Comparison of ENCODE assay signal across 9 cellular contexts in the genomic region with DNA sequence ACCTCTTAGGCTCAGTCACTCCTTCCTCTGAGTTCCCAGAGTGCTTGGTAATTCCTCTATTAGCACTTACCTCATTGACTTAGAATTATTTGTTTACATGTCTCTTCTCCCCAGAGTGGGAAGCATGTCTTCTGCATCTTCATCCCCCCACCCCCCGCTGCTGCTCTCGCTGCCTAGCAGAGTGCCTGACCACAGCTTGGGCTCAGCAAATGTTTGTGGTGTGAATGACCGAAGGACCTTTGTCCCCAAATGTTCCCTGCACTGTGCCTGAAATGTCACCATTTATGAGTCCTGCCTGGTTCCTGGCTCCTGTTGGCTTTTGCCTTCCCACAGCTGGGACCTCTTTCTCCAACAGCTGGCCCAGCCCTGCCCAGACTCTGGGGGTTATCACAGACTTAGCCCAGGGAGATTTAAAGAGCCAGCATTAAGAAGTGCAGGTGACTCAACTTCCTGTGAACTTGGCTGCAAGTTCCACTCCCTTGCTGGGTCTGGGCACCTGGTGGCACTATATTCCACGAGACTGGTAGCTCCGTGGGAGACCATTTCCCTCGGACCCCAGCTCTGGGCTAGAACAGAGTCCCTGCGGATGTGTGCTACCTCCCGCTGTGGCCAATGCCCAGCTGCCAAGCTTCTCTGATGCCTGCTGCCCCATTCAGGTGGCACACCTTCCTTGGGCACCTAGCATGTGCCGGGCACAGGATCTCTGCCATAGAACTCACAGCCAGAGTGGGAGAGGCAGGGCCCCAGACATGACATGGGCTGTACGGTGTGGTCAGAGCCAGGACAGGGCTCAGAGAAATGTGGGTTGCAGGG. TPM values are rescaled to one million over a fixed set of nuclear protein-coding genes. Genes with fewer than 3 reads are reported as not detected.
DNase-seq lines count a peak whose midpoint lies in the region; ATAC-seq and TF ChIP-seq lines count a peak whose summit lies in the region.
"Had no signal": no experiment of that assay in that cellular context is flagged by ENCODE, and none has a peak within 500 bp of the region (broad histone marks: within the 10 kb centered on the region; RNA-seq: fewer than 3 reads in every experiment).

No MANE protein-coding gene starts in this region.

- H3K9ac ChIP-seq in GM23248 = no peak overlapping the region
- H3K9ac ChIP-seq in neuronal stem cell (ENCODE audit: low read depth, low read length, poor library complexity) = no peak overlapping the region

- no peak overlapping the region for H3K18ac ChIP-seq in neuronal stem cell (ENCODE audit: low read length)

- no peak overlapping the region for H4K91ac ChIP-seq in neuronal stem cell (ENCODE audit: low read depth, low read length, poor library complexity)

- H3K4me1 ChIP-seq in GM23248 (ENCODE audit: insufficient read depth) (peaks cover 11% of the 10 kb centered on the region), neuronal stem cell (ENCODE audit: control insufficient read depth in 2 of 2, insufficient read depth in 1 of 2, low read depth in 1 of 2, low read length in 2 of 2) (peaks cover 0 to 11% of the 10 kb centered on the region in 2 donors)

- H2AFZ ChIP-seq in GM23248 = no peak overlapping the region
- no peak overlapping the region for H2AFZ ChIP-seq in neuronal stem cell (ENCODE audit: low read length)

- no peak overlapping the region for H2BK12ac ChIP-seq in neuronal stem cell (ENCODE audit: low read length)

- H3K36me3 ChIP-seq in GM23248 (ENCODE audit: low read depth) = no peaks in the 10 kb centered on the region
- no peaks in the 10 kb centered on the region for H3K36me3 ChIP-seq in neuronal stem cell (replicated peaks in 1 of 2; ENCODE audit: control insufficient read depth in 2 of 2, insufficient read depth in 2 of 2, low read length in 2 of 2)

- H2BK15ac ChIP-seq in neuronal stem cell (ENCODE audit: low read length) = peak overlapping the region; percentile 35

- no peak overlapping the region for H4K8ac ChIP-seq in neuronal stem cell (ENCODE audit: low read depth, low read length)

- H3K9me2 ChIP-seq in GM23248 (ENCODE audit: insufficient read depth) = no peaks in the 10 kb centered on the region

- H3K27me3 ChIP-seq in GM23248 (replicated peaks; ENCODE audit: insufficient read depth) = peaks cover 49% of the 10 kb centered on the region
- peaks cover 12 to 85% (median 42%) of the 10 kb centered on the region in 3 experiments for H3K27me3 ChIP-seq in neuronal stem cell (ENCODE audit: control insufficient read depth in 3 of 3, insufficient read depth in 3 of 3, low read depth in 1 of 3, low read length in 3 of 3)

- DNase-seq in GM23248 = peak; percentile 32
- peak; percentile 24 for DNase-seq in NCI-H226
- no peak for DNase-seq in epithelial cell of proximal tubule (ENCODE audit: low read depth)
- no peak for DNase-seq in neuronal stem cell (ENCODE audit: low spot score)
- no peak for DNase-seq in T-helper 1 cell
- no peak for DNase-seq in effector CD4-positive, alpha-beta T cell
- DNase-seq: activated CD4-positive, alpha-beta T cell treated with anti-CD3 and anti-CD28 coated beads for 4 hours had no signal

- 68 to 70% methylated on average over 10 of the region's 10 CpGs for WGBS in GM23248 (ENCODE audit: low coverage in 1 of 2, low lambda C conversion rate in 2 of 2, missing lambda C conversion rate in 2 of 2), 2 experiments
- WGBS in neuronal stem cell (ENCODE audit: extremely low coverage in 2 of 2, insufficient read length in 2 of 2, insufficient replicate concordance in 1 of 2), 2 donors = no CpG with 5 or more reads among the region's 10 CpGs

- peak overlapping the region; percentile 47 for H2AK5ac ChIP-seq in neuronal stem cell (ENCODE audit: low read depth, low read length)

- no peak overlapping the region for H2BK120ac ChIP-seq in neuronal stem cell (ENCODE audit: low read depth, low read length)

- H3K4ac ChIP-seq in neuronal stem cell (ENCODE audit: low read length) = no peak overlapping the region

- in situ Hi-C loops in GM23248 (cut with MboI) = no loop called here

- H3K79me2 ChIP-seq in GM23248 (ENCODE audit: insufficient read depth) = no peaks in the 10 kb centered on the region

- TF ChIP-seq CTCF in epithelial cell of proximal tubule (conservative IDR thresholded peaks at IDR 0.05; ENCODE audit: low read depth, low read length) = peak; percentile 48

- H4K20me1 ChIP-seq in GM23248 (ENCODE audit: insufficient read depth) = no peaks in the 10 kb centered on the region

- no peak overlapping the region for H3K4me3 ChIP-seq in GM23248
- no peak overlapping the region for H3K4me3 ChIP-seq in epithelial cell of proximal tubule (ENCODE audit: low read depth, low read length)
- no peak overlapping the region for H3K4me3 ChIP-seq in neuronal stem cell (ENCODE audit: low read length in 2 of 2)

- H3K27ac ChIP-seq in GM23248 (no peak overlapping the region), neuronal stem cell (replicated peaks; ENCODE audit: low read length) (no peak overlapping the region)

- H3F3A ChIP-seq in GM23248 (ENCODE audit: insufficient read depth) = peaks cover 11% of the 10 kb centered on the region; the same call in 1 of the 2 replicates

- ATAC-seq in HG02885 (IDR thresholded peaks at IDR 0.05; ENCODE audit: poor library complexity, unreplicated experiment) = no peak
- ATAC-seq in GM19467 (IDR thresholded peaks at IDR 0.05; ENCODE audit: unreplicated experiment) = no peak

- H3K9me3 ChIP-seq in GM23248 (ENCODE audit: low read depth) (no peaks in the 10 kb centered on the region), neuronal stem cell (replicated peaks in 1 of 2; ENCODE audit: control insufficient read depth in 2 of 2, insufficient read depth in 1 of 2, low read depth in 1 of 2, low read length in 2 of 2) (peaks cover 0 to 2% of the 10 kb centered on the region in 2 donors)

- H3K79me1 ChIP-seq in neuronal stem cell (ENCODE audit: low read depth, low read length) = no peaks in the 10 kb centered on the region

- peak overlapping the region; percentile 52 for H3K23ac ChIP-seq in neuronal stem cell (ENCODE audit: low read depth, low read length, poor library complexity)

- no peak overlapping the region for H2BK5ac ChIP-seq in neuronal stem cell (ENCODE audit: low read length)

- H3K4me2 ChIP-seq in GM23248 (ENCODE audit: unreplicated experiment) = no peak overlapping the region
- H3K4me2 ChIP-seq in neuronal stem cell (ENCODE audit: insufficient read depth, low read length, poor library complexity, severe bottlenecking) = no peak overlapping the region

- no peak overlapping the region for H3K14ac ChIP-seq in neuronal stem cell (ENCODE audit: low read length)

RNA-seq across cellular contexts. Expression of gene HMCN2, which starts 1.8 kb away (rescaled TPM):
- not detected in 2 replicates for total RNA-seq in GM23248 (2014; rRNA removed; shearing (Covaris generic))
- not detected in 2 replicates for polyA plus RNA-seq in GM23248 (2016; fragmentation: Nextera tagmentation; extraction: Ambion mirVana)
- 0.06 TPM in 1 of 2 replicates, not detected in the other for total RNA-seq in epithelial cell of proximal tubule
- polyA plus RNA-seq in neuronal stem cell (2013, experiment 1 of 2) = 0.42 TPM
- polyA plus RNA-seq in neuronal stem cell (2013, experiment 2 of 2) = 0.24 TPM

Comparison
In these comparisons a context has a peak if more than half of its experiments do, and no peak if none do; other contexts are left out.
1. DNase-seq: peak in GM23248 (single experiment) and NCI-H226 (single experiment); none in epithelial cell of proximal tubule (single experiment), neuronal stem cell (single experiment), T-helper 1 cell (0 of 5) and effector CD4-positive, alpha-beta T cell (single experiment).